In the genomic region with DNA sequence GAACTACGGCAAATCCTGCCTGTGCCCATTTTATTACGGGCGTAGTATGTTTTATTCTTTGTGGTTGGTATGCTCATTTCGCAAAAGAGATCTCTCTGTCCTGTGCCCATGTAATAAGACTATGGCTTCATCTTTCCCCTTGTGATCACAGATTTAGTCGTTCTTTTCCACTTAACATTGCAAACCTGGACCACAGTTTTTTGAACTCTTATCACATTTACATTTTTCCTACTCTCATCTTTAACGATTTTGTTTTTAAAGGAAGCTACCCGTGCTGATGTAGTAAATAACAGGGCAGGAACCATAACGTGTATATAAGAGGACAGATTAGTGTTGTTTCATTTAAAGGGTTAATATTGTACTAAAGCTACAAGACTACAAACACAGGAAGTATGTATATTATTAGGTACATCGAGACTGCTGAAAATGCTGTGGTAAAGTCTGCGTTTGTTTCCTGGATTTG, we compare ENCODE assay signal across 8 cellular contexts.
A peak's percentile ranks its signal among the peaks of the same experiment; 100 is the strongest.
DNase-seq lines count a peak whose midpoint lies in the region; ATAC-seq and TF ChIP-seq lines count a peak whose summit lies in the region.

No MANE protein-coding gene starts in this region.

- no peak for TF ChIP-seq CTCF in C4-2B (conservative IDR thresholded peaks at IDR 0.05)

- H3K27ac Mint-ChIP-seq in activated naive CD8-positive, alpha-beta T cell treated with anti-CD3 and anti-CD28 coated beads, Interleukin-2, amount 50 U/mL, for 24 hours, result peak overlapping the region; percentile 93

- ATAC-seq in HG03457 (IDR thresholded peaks at IDR 0.05; ENCODE audit: unreplicated experiment) (peak; percentile 1), HG02763 (IDR thresholded peaks at IDR 0.05; ENCODE audit: unreplicated experiment) (no peak)
- ATAC-seq in activated naive CD8-positive, alpha-beta T cell treated with anti-CD3 and anti-CD28 coated beads, Interleukin-2, amount 50 U/mL, for 24 hours, result peak; percentile 3

- H3K27me3 Mint-ChIP-seq in activated naive CD8-positive, alpha-beta T cell treated with anti-CD3 and anti-CD28 coated beads, Interleukin-2, amount 50 U/mL, for 24 hours, result peaks cover 6% of the 10 kb centered on the region

- peak overlapping the region; percentile 97 for H3K27ac ChIP-seq in C4-2B

- H3K4me1 Mint-ChIP-seq in activated naive CD8-positive, alpha-beta T cell treated with anti-CD3 and anti-CD28 coated beads, Interleukin-2, amount 50 U/mL, for 24 hours, result peaks cover 36% of the 10 kb centered on the region

- DNase-seq in activated naive CD8-positive, alpha-beta T cell treated with anti-CD3 and anti-CD28 coated beads, Interleukin-2, amount 50 U/mL, for 24 hours, result no peak
- peak; percentile 28 for DNase-seq in iris pigment epithelial cell (ENCODE audit: low read depth)
- DNase-seq in superior temporal gyrus (ENCODE audit: extremely low spot score), result peak; percentile 80
- DNase-seq in globus pallidus (ENCODE audit: low spot score), result no peak
- DNase-seq in GDM1 (lab: John Stamatoyannopoulos, UW), result no peak

- H3K9me3 Mint-ChIP-seq in activated naive CD8-positive, alpha-beta T cell treated with anti-CD3 and anti-CD28 coated beads, Interleukin-2, amount 50 U/mL, for 24 hours, result no peaks in the 10 kb centered on the region

- peak overlapping the region; percentile 87 for H3K4me3 Mint-ChIP-seq in activated naive CD8-positive, alpha-beta T cell treated with anti-CD3 and anti-CD28 coated beads, Interleukin-2, amount 50 U/mL, for 24 hours

- peaks cover 4% of the 10 kb centered on the region for H3K36me3 Mint-ChIP-seq in activated naive CD8-positive, alpha-beta T cell treated with anti-CD3 and anti-CD28 coated beads, Interleukin-2, amount 50 U/mL, for 24 hours (ENCODE audit: low read depth)

Comparison
In these comparisons a context has a peak if more than half of its experiments do, and no peak if none do; other contexts are left out.
1. DNase-seq: peak in iris pigment epithelial cell (single experiment) and superior temporal gyrus (single experiment); none in activated naive CD8-positive, alpha-beta T cell treated with anti-CD3 and anti-CD28 coated beads, Interleukin-2, amount 50 U/mL, for 24 hours (single experiment), globus pallidus (single experiment) and GDM1 (single experiment).